6 cellular contexts compared by ENCODE assay signal in genomic region chr7:154015636-154016035, GRCh38. TPM values are rescaled to one million over a fixed set of nuclear protein-coding genes. Genes with fewer than 3 reads are reported as not detected.
"Had no signal": no experiment of that assay in that cellular context is flagged by ENCODE, and none has a peak within 500 bp of the region (broad histone marks: within the 10 kb centered on the region; RNA-seq: fewer than 3 reads in every experiment).

No MANE protein-coding gene starts in this region.

RNA-seq across cellular contexts. Expression of gene DPP6, which starts 36.6 kb away (rescaled TPM):
- total RNA-seq: LHCN-M2, MCF 10A, NCI-H460, OCI-LY7, PC-9, SJCRH30 had no signal
